31 cellular contexts compared by ENCODE assay signal in genomic region chr14:83162351-83162929, GRCh38.
"Had no signal": no experiment of that assay in that cellular context is flagged by ENCODE, and none has a peak within 500 bp of the region (broad histone marks: within the 10 kb centered on the region; RNA-seq: fewer than 3 reads in every experiment).

No MANE protein-coding gene starts in this region.

- H3K36me3 Mint-ChIP-seq: memory B cell; naive B cell; natural killer cell treated with Interleukin-12 subunit alpha and Interleukin-12 subunit beta and Interleukin-15 and Interleukin-18, amount 100 ng/mL, for 72 hours; stimulated activated naive B cell treated with anti-CD40 and anti-IgM and Interleukin-4, amounts not matched to agents 10 μg/mL and 1 μg/mL and 100 μg/mL, for 72 hours had no signal

- H3K27me3 Mint-ChIP-seq: dendritic cell treated with granulocyte-macrophage colony-stimulating factor and Interleukin-4, amounts not matched to agents 40 ng/mL and 50 ng/mL, for 4 days; memory B cell; naive B cell; natural killer cell treated with Interleukin-12 subunit alpha and Interleukin-12 subunit beta and Interleukin-15 and Interleukin-18, amount 100 ng/mL, for 72 hours; progenitor cell of endocrine pancreas; stimulated activated naive B cell treated with anti-CD40 and anti-IgM and Interleukin-4, amounts not matched to agents 10 μg/mL and 1 μg/mL and 100 μg/mL, for 72 hours; stimulated activated naive CD8-positive, alpha-beta T cell treated with anti-CD3 and anti-CD28 coated beads, Interleukin-15, Interleukin-2, amounts not matched to agents 100 ng/mL and 50 ng/mL, for 24 hours had no signal

- H3K4me1 Mint-ChIP-seq: memory B cell; naive B cell; stimulated activated naive B cell treated with anti-CD40 and anti-IgM and Interleukin-4, amounts not matched to agents 10 μg/mL and 1 μg/mL and 100 μg/mL, for 72 hours had no signal

- H3K4me3 Mint-ChIP-seq: dendritic cell treated with granulocyte-macrophage colony-stimulating factor and Interleukin-4, amounts not matched to agents 40 ng/mL and 50 ng/mL, for 4 days; endodermal cell; memory B cell; naive B cell; natural killer cell treated with Interleukin-12 subunit alpha and Interleukin-12 subunit beta and Interleukin-15 and Interleukin-18, amount 100 ng/mL, for 72 hours; neural crest cell; stimulated activated naive B cell treated with anti-CD40 and anti-IgM and Interleukin-4, amounts not matched to agents 10 μg/mL and 1 μg/mL and 100 μg/mL, for 72 hours; stimulated activated naive CD8-positive, alpha-beta T cell treated with anti-CD3 and anti-CD28 coated beads, Interleukin-15, Interleukin-2, amounts not matched to agents 100 ng/mL and 50 ng/mL, for 24 hours had no signal

- H3K4me3 ChIP-seq: gastroesophageal sphincter, heart left ventricle, hepatocyte, lung, mucosa of descending colon, right atrium auricular region, sigmoid colon, spleen, suprapubic skin, thyroid gland, vagina had no signal

- H3K4me1 ChIP-seq: gastroesophageal sphincter, heart left ventricle, parathyroid adenoma, right atrium auricular region, sigmoid colon, spleen, thyroid gland, vagina had no signal

- H3K9me3 Mint-ChIP-seq: dendritic cell treated with granulocyte-macrophage colony-stimulating factor and Interleukin-4, amounts not matched to agents 40 ng/mL and 50 ng/mL, for 4 days; endodermal cell; neural crest cell had no signal

- H3K27ac ChIP-seq: epithelial cell of prostate, foreskin keratinocyte, gastroesophageal sphincter, heart left ventricle, hepatocyte, neutrophil, parathyroid adenoma, right atrium auricular region, sigmoid colon, spleen, suprapubic skin, thyroid gland, vagina had no signal

- H3K9me3 ChIP-seq: gastroesophageal sphincter, heart left ventricle, mucosa of descending colon, neutrophil, right atrium auricular region, sigmoid colon, spleen, suprapubic skin, thyroid gland, vagina had no signal

- H3K27me3 ChIP-seq: foreskin keratinocyte, gastroesophageal sphincter, heart left ventricle, hepatocyte, neutrophil, right atrium auricular region, sigmoid colon, spleen, suprapubic skin, thyroid gland, vagina had no signal

- H3K27ac Mint-ChIP-seq: dendritic cell treated with granulocyte-macrophage colony-stimulating factor and Interleukin-4, amounts not matched to agents 40 ng/mL and 50 ng/mL, for 4 days; endodermal cell; memory B cell; naive B cell; natural killer cell treated with Interleukin-12 subunit alpha and Interleukin-12 subunit beta and Interleukin-15 and Interleukin-18, amount 100 ng/mL, for 72 hours; progenitor cell of endocrine pancreas; stimulated activated naive B cell treated with anti-CD40 and anti-IgM and Interleukin-4, amounts not matched to agents 10 μg/mL and 1 μg/mL and 100 μg/mL, for 72 hours; stimulated activated naive CD8-positive, alpha-beta T cell treated with anti-CD3 and anti-CD28 coated beads, Interleukin-15, Interleukin-2, amounts not matched to agents 100 ng/mL and 50 ng/mL, for 24 hours had no signal

- ATAC-seq: esophagus mucosa; gastroesophageal sphincter; heart left ventricle; left lobe of liver; mucosa of descending colon; natural killer cell treated with Interleukin-12 subunit alpha and Interleukin-12 subunit beta and Interleukin-15 and Interleukin-18, amount 100 ng/mL, for 72 hours; stimulated activated naive B cell treated with anti-CD40 and anti-IgM and Interleukin-4, amounts not matched to agents 10 μg/mL and 1 μg/mL and 100 μg/mL, for 72 hours had no signal

- H3K36me3 ChIP-seq: gastroesophageal sphincter, heart left ventricle, neutrophil, right atrium auricular region, sigmoid colon, spleen, suprapubic skin, thyroid gland, vagina had no signal

- DNase-seq: effector CD8-positive, alpha-beta T cell; endodermal cell; heart left ventricle; kidney; mucosa of descending colon; naive B cell; sigmoid colon; spleen; stimulated activated CD4-positive, alpha-beta T cell treated with anti-CD3 and anti-CD28 coated beads, Interleukin-15, amount 100 ng/mL, for 24 hours; stimulated activated CD4-positive, alpha-beta T cell treated with anti-CD3 and anti-CD28 coated beads, Interleukin-2, amount 100 ng/mL, for 48 hours; stimulated activated naive B cell treated with anti-CD40 and anti-IgM and Interleukin-4, amounts not matched to agents 10 μg/mL and 1 μg/mL and 100 μg/mL, for 72 hours; thyroid gland; trophoblast cell had no signal
